Comparison of ENCODE assay signal across 24 cellular contexts in the genomic region with DNA sequence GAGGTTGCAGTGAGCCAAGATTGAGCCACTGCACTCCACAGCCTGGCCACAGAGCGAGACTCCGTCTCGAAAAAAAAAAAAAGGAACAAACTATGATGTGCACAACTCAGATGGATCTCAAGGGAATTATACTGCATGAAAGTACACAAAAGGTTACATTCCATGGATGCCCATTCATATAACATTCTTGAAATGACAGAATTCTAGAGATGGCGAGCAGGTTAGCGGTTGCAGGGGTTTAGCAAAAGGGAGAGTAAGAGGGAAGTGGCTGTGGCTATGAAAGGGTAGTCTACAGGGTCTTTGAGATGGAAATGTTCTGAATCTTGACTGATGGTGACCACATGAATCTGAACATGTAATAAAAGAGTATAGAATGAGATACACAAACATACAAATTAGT.
A peak's percentile ranks its signal among the peaks of the same experiment; 100 is the strongest.
DNase-seq lines count a peak whose midpoint lies in the region; TF ChIP-seq lines count a peak whose summit lies in the region.
"Had no signal": no experiment of that assay in that cellular context is flagged by ENCODE, and none has a peak within 500 bp of the region (broad histone marks: within the 10 kb centered on the region; RNA-seq: fewer than 3 reads in every experiment).

No MANE protein-coding gene starts in this region.

- H3K4me3 ChIP-seq in HAP-1: no peak overlapping the region
- H3K4me3 ChIP-seq in brain microvascular endothelial cell (ENCODE audit: low read depth, low read length): no peak overlapping the region
- H3K4me3 ChIP-seq: heart right ventricle, transverse colon had no signal

- H3K4me1 Mint-ChIP-seq in nephron: no peaks in the 10 kb centered on the region
- H3K4me1 Mint-ChIP-seq: CD14-positive monocyte had no signal

- no peak overlapping the region for H3K4me3 Mint-ChIP-seq in nephron
- H3K4me3 Mint-ChIP-seq: CD14-positive monocyte had no signal

- DNase-seq in EH (ENCODE audit: low read depth) (peak; percentile 28), HAP-1 (ENCODE audit: low spot score in 2 of 2) (peak; percentile 41 to 59), brain microvascular endothelial cell (peak; percentile 19), pons (ENCODE audit: low spot score) (no peak), hepatic stellate cell (ENCODE audit: low spot score) (no peak), T-helper 9 cell (no peak)
- no peak for DNase-seq in activated effector memory CD4-positive, alpha-beta T cell treated with Interleukin-2 at 50 U/mL for 16 hours
- DNase-seq: activated effector memory CD4-positive, alpha-beta T cell treated with anti-CD3 and anti-CD28 coated beads, Interleukin-2, amount 50 U/mL, for 16 hours; central memory CD4-positive, alpha-beta T cell; heart right ventricle; KBM-7; mesenchymal stem cell; MM.1S; NCI-H1436; NCI-H2107; NCI-H446 treated with DMSO at 0.1 percent for 48 hours; nucleus accumbens; OCI-M1; stimulated activated naive CD4-positive, alpha-beta T cell; transverse colon; WERI-Rb-1 had no signal

- H3K27me3 ChIP-seq in HAP-1 (ENCODE audit: low read depth) (no peaks in the 10 kb centered on the region), brain microvascular endothelial cell (replicated peaks) (no peaks in the 10 kb centered on the region)
- H3K27me3 ChIP-seq: heart right ventricle, transverse colon had no signal

- peaks cover 61% of the 10 kb centered on the region for H3K36me3 Mint-ChIP-seq in nephron (ENCODE audit: low read depth)

- no peaks in the 10 kb centered on the region for H3K27me3 Mint-ChIP-seq in nephron (ENCODE audit: low read depth)

- peak overlapping the region in 2 of 3 experiments; percentile 26 to 38 for H3K27ac Mint-ChIP-seq in nephron

- TF ChIP-seq CTCF in brain microvascular endothelial cell (IDR thresholded peaks at IDR 0.05; ENCODE audit: low read depth, low read length, missing control alignments) (no peak), nephron (IDR thresholded peaks at IDR 0.05; ENCODE audit: unreplicated experiment in 3 of 3) (no peak)

- H3K9me3 ChIP-seq in HAP-1: no peaks in the 10 kb centered on the region
- H3K9me3 ChIP-seq: heart right ventricle, transverse colon had no signal

- in situ Hi-C loops in HAP-1 (cut with MboI; ENCODE audit: low sequenced_read_pairs) (no loop called here), brain microvascular endothelial cell (cut with HindIII; ENCODE audit: low pct_ligation_motif_present, low sequenced_read_pairs) (no loop called here)

- no peaks in the 10 kb centered on the region for H3K9me3 Mint-ChIP-seq in nephron
- H3K9me3 Mint-ChIP-seq: CD14-positive monocyte had no signal

- H3K4me1 ChIP-seq in HAP-1: no peaks in the 10 kb centered on the region; the same call in 1 of the 2 replicates
- H3K4me1 ChIP-seq: heart right ventricle, transverse colon had no signal

- peak overlapping the region; percentile 70 for H3K27ac ChIP-seq in brain microvascular endothelial cell
- H3K27ac ChIP-seq: epithelial cell of prostate, heart right ventricle, transverse colon, WERI-Rb-1 had no signal

- H3K36me3 ChIP-seq in HAP-1 (replicated peaks): peaks cover 53% of the 10 kb centered on the region
- peaks cover 60% of the 10 kb centered on the region for H3K36me3 ChIP-seq in brain microvascular endothelial cell (replicated peaks)

Comparison
In these comparisons a context has a peak if more than half of its experiments do, and no peak if none do; other contexts are left out.
1. DNase-seq: peak in EH (single experiment), HAP-1 (2 of 2) and brain microvascular endothelial cell (single experiment); none in activated effector memory CD4-positive, alpha-beta T cell treated with Interleukin-2 at 50 U/mL for 16 hours (single experiment), pons (single experiment), hepatic stellate cell (single experiment) and T-helper 9 cell (single experiment).